22 cellular contexts compared by ENCODE assay signal in the genomic region with DNA sequence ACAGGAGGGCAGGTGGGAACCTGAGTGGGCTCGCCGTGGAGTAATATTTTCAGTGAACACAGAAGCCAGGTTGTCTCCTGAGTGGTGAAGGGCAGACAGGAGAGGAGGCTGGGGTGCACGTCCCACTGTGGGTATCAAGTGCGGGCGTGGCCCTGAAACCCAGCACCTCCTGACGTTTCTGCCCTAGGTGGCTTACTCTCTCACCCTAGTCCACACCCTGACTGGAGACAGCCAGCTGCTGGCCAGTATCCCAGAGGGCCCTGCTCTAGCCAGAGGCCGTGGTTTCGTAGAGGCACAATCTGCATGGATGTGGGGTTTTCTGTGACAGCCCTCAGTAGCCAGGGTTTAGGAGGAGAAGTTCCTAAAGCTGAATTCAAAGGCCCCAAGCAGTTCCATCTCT.
DNase-seq lines count a peak whose midpoint lies in the region; ATAC-seq and TF ChIP-seq lines count a peak whose summit lies in the region.
"Had no signal": no experiment of that assay in that cellular context is flagged by ENCODE, and none has a peak within 500 bp of the region (broad histone marks: within the 10 kb centered on the region; RNA-seq: fewer than 3 reads in every experiment).

No MANE protein-coding gene starts in this region.

- TF ChIP-seq POLR2A in breast epithelium (IDR thresholded peaks at IDR 0.05): no peak

- peak; percentile 37 for DNase-seq in MCF 10A (ENCODE audit: unreplicated experiment)
- no peak for DNase-seq in breast epithelium (ENCODE audit: low spot score in 2 of 2)
- no peak for DNase-seq in central memory CD8-positive, alpha-beta T cell (ENCODE audit: low spot score in 2 of 2)
- DNase-seq in stimulated activated effector memory CD8-positive, alpha-beta T cell treated with anti-CD3 and anti-CD28 coated beads, Interleukin-12 subunit alpha, Interleukin-12 subunit beta, amount 100 ng/mL, for 72 hours (ENCODE audit: low spot score in 2 of 2): no peak
- no peak for DNase-seq in dorsolateral prefrontal cortex
- DNase-seq in GDM1 (lab: John Stamatoyannopoulos, UW): no peak
- DNase-seq: amygdala; cerebellar nuclear complex; endodermal cell; HFFc6; Kasumi-1; naive B cell; NCI-H1105 treated with DMSO at 0.1 percent for 48 hours; NCI-H82; PC-3; stimulated activated CD8-positive, alpha-beta memory T cell treated with anti-CD3 and anti-CD28 coated beads, Interleukin-4, amount 100 ng/mL, for 48 hours had no signal

- intact Hi-C loops in MCF 10A (cut with micrococcal nuclease) (no loop called here), breast epithelium (cut with DNase I; ENCODE audit: low total_unique reads) (no loop called here), dorsolateral prefrontal cortex (cut with DNase I) (no loop called here)

- H3K9me3 ChIP-seq in breast epithelium (no peaks in the 10 kb centered on the region), HEK293 (ENCODE audit: control insufficient read depth, insufficient read depth, low read depth, low read length) (no peaks in the 10 kb centered on the region)
- H3K9me3 ChIP-seq: suprapubic skin had no signal

- no TSS peak for BruUV-seq in MCF 10A (replicated peaks; lab: Mats Ljungman, UMichigan)

- H3K4me3 ChIP-seq in breast epithelium (no peak overlapping the region), HEK293 (ENCODE audit: low read depth, low read length) (no peak overlapping the region), dorsolateral prefrontal cortex (no peak overlapping the region)
- H3K4me3 ChIP-seq: hepatocyte, SK-N-MC, smooth muscle cell, suprapubic skin had no signal

- POLR2A ChIA-PET in MCF 10A (lab: Yijun Ruan, JAX): interaction anchor here (1.6 kb wide), 1 partner anchor 38 kb away, joined by 4 read pairs; no protein-coding TSS in a partner anchor
- POLR2A ChIA-PET in HEK293 (lab: Yijun Ruan, JAX): no interaction called here

- no peak overlapping the region for H3K4me3 Mint-ChIP-seq in MCF 10A (ENCODE audit: unreplicated experiment)
- H3K4me3 Mint-ChIP-seq in central memory CD8-positive, alpha-beta T cell: peak overlapping the region; percentile 79
- peak overlapping the region; percentile 72 for H3K4me3 Mint-ChIP-seq in stimulated activated effector memory CD8-positive, alpha-beta T cell treated with anti-CD3 and anti-CD28 coated beads, Interleukin-12 subunit alpha, Interleukin-12 subunit beta, amount 100 ng/mL, for 72 hours
- H3K4me3 Mint-ChIP-seq: endodermal cell, HFFc6 had no signal

- no peaks in the 10 kb centered on the region for H3K4me1 ChIP-seq in breast epithelium
- no peaks in the 10 kb centered on the region for H3K4me1 ChIP-seq in HEK293 (ENCODE audit: control insufficient read depth, insufficient read depth, low read length)

- peaks cover 32% of the 10 kb centered on the region for H3K4me1 Mint-ChIP-seq in MCF 10A (ENCODE audit: insufficient read depth, unreplicated experiment)
- H3K4me1 Mint-ChIP-seq in central memory CD8-positive, alpha-beta T cell: peaks cover 87% of the 10 kb centered on the region
- peaks cover 86% of the 10 kb centered on the region for H3K4me1 Mint-ChIP-seq in stimulated activated effector memory CD8-positive, alpha-beta T cell treated with anti-CD3 and anti-CD28 coated beads, Interleukin-12 subunit alpha, Interleukin-12 subunit beta, amount 100 ng/mL, for 72 hours
- H3K4me1 Mint-ChIP-seq: endodermal cell had no signal

- peaks cover 37% of the 10 kb centered on the region for H3K36me3 Mint-ChIP-seq in MCF 10A (ENCODE audit: insufficient read depth, unreplicated experiment)
- H3K36me3 Mint-ChIP-seq in central memory CD8-positive, alpha-beta T cell (ENCODE audit: insufficient read depth): peaks cover 12% of the 10 kb centered on the region
- peaks cover 39% of the 10 kb centered on the region for H3K36me3 Mint-ChIP-seq in stimulated activated effector memory CD8-positive, alpha-beta T cell treated with anti-CD3 and anti-CD28 coated beads, Interleukin-12 subunit alpha, Interleukin-12 subunit beta, amount 100 ng/mL, for 72 hours
- H3K36me3 Mint-ChIP-seq: naive B cell had no signal

- H3K27me3 Mint-ChIP-seq in MCF 10A (ENCODE audit: insufficient read depth, unreplicated experiment): no peaks in the 10 kb centered on the region
- no peaks in the 10 kb centered on the region for H3K27me3 Mint-ChIP-seq in central memory CD8-positive, alpha-beta T cell

- H3K36me3 ChIP-seq in breast epithelium: no peaks in the 10 kb centered on the region
- H3K36me3 ChIP-seq in HEK293 (ENCODE audit: control insufficient read depth in 2 of 2, insufficient read depth in 1 of 2, low read length in 2 of 2): no peaks in the 10 kb centered on the region
- H3K36me3 ChIP-seq: suprapubic skin had no signal

- H3K27me3 ChIP-seq in breast epithelium (no peaks in the 10 kb centered on the region), dorsolateral prefrontal cortex (no peaks in the 10 kb centered on the region)
- H3K27me3 ChIP-seq: hepatocyte, suprapubic skin had no signal

- TF ChIP-seq CTCF in MCF 10A (IDR thresholded peaks at IDR 0.05; ENCODE audit: unreplicated experiment) (no peak), breast epithelium (IDR thresholded peaks at IDR 0.05) (no peak), HEK293 (tag by site-specific recombination; IDR thresholded peaks at IDR 0.05) (no peak), dorsolateral prefrontal cortex (IDR thresholded peaks at IDR 0.05 in 54 of 56, conservative IDR thresholded peaks at IDR 0.05 in 2 of 56; ENCODE audit: low read depth in 1 of 56, partially characterized antibody in 56 of 56) (no peak)

- H3K9me3 Mint-ChIP-seq in MCF 10A (ENCODE audit: unreplicated experiment): peaks cover 7% of the 10 kb centered on the region
- no peaks in the 10 kb centered on the region for H3K9me3 Mint-ChIP-seq in central memory CD8-positive, alpha-beta T cell
- no peaks in the 10 kb centered on the region for H3K9me3 Mint-ChIP-seq in stimulated activated effector memory CD8-positive, alpha-beta T cell treated with anti-CD3 and anti-CD28 coated beads, Interleukin-12 subunit alpha, Interleukin-12 subunit beta, amount 100 ng/mL, for 72 hours
- H3K9me3 Mint-ChIP-seq: endodermal cell, HFFc6 had no signal

- H3K27ac ChIP-seq in breast epithelium: no peak overlapping the region
- H3K27ac ChIP-seq in HEK293 (ENCODE audit: extremely low read depth, low read depth, low read length): no peak overlapping the region
- no peak overlapping the region for H3K27ac ChIP-seq in dorsolateral prefrontal cortex
- H3K27ac ChIP-seq: hepatocyte, SK-N-MC, suprapubic skin had no signal

- H3K27ac Mint-ChIP-seq in MCF 10A (ENCODE audit: low read depth, unreplicated experiment): peak overlapping the region; percentile 91
- H3K27ac Mint-ChIP-seq in central memory CD8-positive, alpha-beta T cell (ENCODE audit: low read depth): peak overlapping the region; percentile 97
- H3K27ac Mint-ChIP-seq in stimulated activated effector memory CD8-positive, alpha-beta T cell treated with anti-CD3 and anti-CD28 coated beads, Interleukin-12 subunit alpha, Interleukin-12 subunit beta, amount 100 ng/mL, for 72 hours: peak overlapping the region; percentile 89
- H3K27ac Mint-ChIP-seq: endodermal cell, HFFc6 had no signal

- no peak for ATAC-seq in central memory CD8-positive, alpha-beta T cell (replicated peaks; ENCODE audit: extremely low read depth, poor library complexity, severe bottlenecking)
- ATAC-seq in stimulated activated effector memory CD8-positive, alpha-beta T cell treated with anti-CD3 and anti-CD28 coated beads, Interleukin-12 subunit alpha, Interleukin-12 subunit beta, amount 100 ng/mL, for 72 hours: no peak
- no peak for ATAC-seq in GM18520 (IDR thresholded peaks at IDR 0.05; ENCODE audit: unreplicated experiment)
- ATAC-seq: PC-3 had no signal

- CTCF ChIA-PET in MCF 10A (lab: Yijun Ruan, JAX): interaction anchor here (1.2 kb wide), 1 partner anchor 26 kb away, joined by 5 read pairs; no protein-coding TSS in a partner anchor
- CTCF ChIA-PET in HEK293 (lab: Yijun Ruan, JAX): no interaction called here

TF ChIP-seq in HEK293, 187 proteins besides CTCF, POLR2A, EP300 and RAD21:
- no peak for TF ChIP-seq ZNF513 (tag by site-specific recombination; IDR thresholded peaks at IDR 0.05)
- peak; percentile 36; the same call in 1 of the 2 replicates for TF ChIP-seq KLF1 (tag by site-specific recombination; IDR thresholded peaks at IDR 0.05)
TF ChIP-seq in HEK293: peak in this region for 1.
